Comparison of ENCODE assay signal across 14 cellular contexts in genomic region chr19:13507053-13507611, GRCh38. TPM values are rescaled to one million over a fixed set of nuclear protein-coding genes. Genes with fewer than 3 reads are reported as not detected.
A peak's percentile ranks its signal among the peaks of the same experiment; 100 is the strongest.
DNase-seq lines count a peak whose midpoint lies in the region; ATAC-seq, FAIRE-seq and TF ChIP-seq lines count a peak whose summit lies in the region.
"Had no signal": no experiment of that assay in that cellular context is flagged by ENCODE, and none has a peak within 500 bp of the region (broad histone marks: within the 10 kb centered on the region; RNA-seq: fewer than 3 reads in every experiment).

No MANE protein-coding gene starts in this region.

- CTCF ChIA-PET in activated CD4-positive, alpha-beta T cell treated with anti-CD3 and anti-CD28 coated beads for 36 hours (lab: Charles Lee) = interaction anchor here (1.1 kb wide), 1 partner anchor 229 kb away, joined by 3 read pairs; no protein-coding TSS in a partner anchor
- CTCF ChIA-PET in activated CD4-positive, alpha-beta T cell treated with anti-CD3 and anti-CD28 coated beads, Interleukin-2, amount 10 ng/mL, durations not matched to agents 7 days and 5 days (lab: Charles Lee) = interaction anchor here (0.7 kb wide), 1 partner anchor 253 kb away, joined by 4 read pairs; no protein-coding TSS in a partner anchor
- CTCF ChIA-PET in OCI-LY7 (lab: Charles Lee; ENCODE audit: unreplicated experiment) = no interaction called here

- H3K9me3 Mint-ChIP-seq in activated CD4-positive, alpha-beta T cell treated with anti-CD3 and anti-CD28 coated beads for 36 hours (ENCODE audit: low read depth) = no peaks in the 10 kb centered on the region
- H3K9me3 Mint-ChIP-seq in activated CD4-positive, alpha-beta T cell treated with anti-CD3 and anti-CD28 coated beads, Interleukin-2, amount 10 ng/mL, durations not matched to agents 7 days and 5 days = no peaks in the 10 kb centered on the region
- no peaks in the 10 kb centered on the region for H3K9me3 Mint-ChIP-seq in astrocyte (ENCODE audit: unreplicated experiment)

- peaks cover 68% of the 10 kb centered on the region for H3K27me3 Mint-ChIP-seq in activated CD4-positive, alpha-beta T cell treated with anti-CD3 and anti-CD28 coated beads for 36 hours
- H3K27me3 Mint-ChIP-seq in activated CD4-positive, alpha-beta T cell treated with anti-CD3 and anti-CD28 coated beads, Interleukin-2, amount 10 ng/mL, durations not matched to agents 7 days and 5 days = peaks cover 55% of the 10 kb centered on the region
- peaks cover 60% of the 10 kb centered on the region for H3K27me3 Mint-ChIP-seq in astrocyte (ENCODE audit: low read depth, unreplicated experiment)

- ATAC-seq in activated CD4-positive, alpha-beta T cell treated with anti-CD3 and anti-CD28 coated beads for 36 hours = no peak
- ATAC-seq in HG02571 (IDR thresholded peaks at IDR 0.05; ENCODE audit: unreplicated experiment) = no peak

- H3K9ac ChIP-seq in astrocyte (ENCODE audit: low read length) = no peak overlapping the region
- H3K9ac ChIP-seq in iPS-18a (ENCODE audit: low read length) = peak overlapping the region; percentile 59

- BruUV-seq in OCI-LY7 (replicated peaks; lab: Mats Ljungman, UMichigan) = no TSS peak

- POLR2A ChIA-PET in activated CD4-positive, alpha-beta T cell treated with anti-CD3 and anti-CD28 coated beads for 36 hours (lab: Charles Lee) = interaction anchor here (0.7 kb wide), 1 partner anchor 388 kb away, joined by 7 read pairs; no protein-coding TSS in a partner anchor
- POLR2A ChIA-PET in activated CD4-positive, alpha-beta T cell treated with anti-CD3 and anti-CD28 coated beads, Interleukin-2, amount 10 ng/mL, durations not matched to agents 7 days and 5 days (lab: Charles Lee) = no interaction called here
- POLR2A ChIA-PET in OCI-LY7 (lab: Charles Lee) = no interaction called here

- H4K20me1 ChIP-seq in astrocyte (ENCODE audit: insufficient read depth, low read length) (no peaks in the 10 kb centered on the region), OCI-LY7 (ENCODE audit: insufficient read depth, low read length) (no peaks in the 10 kb centered on the region)

- H3K36me3 Mint-ChIP-seq in activated CD4-positive, alpha-beta T cell treated with anti-CD3 and anti-CD28 coated beads for 36 hours (ENCODE audit: low read depth) = no peaks in the 10 kb centered on the region
- H3K36me3 Mint-ChIP-seq in activated CD4-positive, alpha-beta T cell treated with anti-CD3 and anti-CD28 coated beads, Interleukin-2, amount 10 ng/mL, durations not matched to agents 7 days and 5 days (ENCODE audit: low read depth) = no peaks in the 10 kb centered on the region
- H3K36me3 Mint-ChIP-seq in astrocyte (ENCODE audit: low read depth, unreplicated experiment) = no peaks in the 10 kb centered on the region

- H3K4me1 Mint-ChIP-seq in activated CD4-positive, alpha-beta T cell treated with anti-CD3 and anti-CD28 coated beads for 36 hours = no peaks in the 10 kb centered on the region
- no peaks in the 10 kb centered on the region for H3K4me1 Mint-ChIP-seq in activated CD4-positive, alpha-beta T cell treated with anti-CD3 and anti-CD28 coated beads, Interleukin-2, amount 10 ng/mL, durations not matched to agents 7 days and 5 days
- peaks cover 4% of the 10 kb centered on the region for H3K4me1 Mint-ChIP-seq in astrocyte (ENCODE audit: low read depth, unreplicated experiment)

- peak overlapping the region; percentile 20 for H3K4me3 Mint-ChIP-seq in activated CD4-positive, alpha-beta T cell treated with anti-CD3 and anti-CD28 coated beads for 36 hours
- H3K4me3 Mint-ChIP-seq in activated CD4-positive, alpha-beta T cell treated with anti-CD3 and anti-CD28 coated beads, Interleukin-2, amount 10 ng/mL, durations not matched to agents 7 days and 5 days = no peak overlapping the region
- peak overlapping the region; percentile 84 for H3K4me3 Mint-ChIP-seq in astrocyte (ENCODE audit: unreplicated experiment)

- H3K27ac ChIP-seq in astrocyte (ENCODE audit: low read depth, low read length) = no peak overlapping the region
- no peak overlapping the region for H3K27ac ChIP-seq in iPS-18a (ENCODE audit: low read length)
- no peak overlapping the region for H3K27ac ChIP-seq in OCI-LY7 (ENCODE audit: low read depth, low read length, poor library complexity, severe bottlenecking)
- H3K27ac ChIP-seq: 22Rv1, SJSA1 had no signal

- TF ChIP-seq CTCF in astrocyte (IDR thresholded peaks at IDR 0.05; ENCODE audit: insufficient read depth, low read depth, low read length) (no peak), OCI-LY7 (conservative IDR thresholded peaks at IDR 0.05; ENCODE audit: low read length) (no peak)

- no peaks in the 10 kb centered on the region for H3K9me2 ChIP-seq in OCI-LY7 (ENCODE audit: insufficient read depth, low read length)

- H2AFZ ChIP-seq in astrocyte (ENCODE audit: low read depth, low read length) = no peak overlapping the region
- H2AFZ ChIP-seq in OCI-LY7 (ENCODE audit: low read length) = no peak overlapping the region

- no peak overlapping the region for H3K27ac Mint-ChIP-seq in activated CD4-positive, alpha-beta T cell treated with anti-CD3 and anti-CD28 coated beads for 36 hours
- no peak overlapping the region for H3K27ac Mint-ChIP-seq in activated CD4-positive, alpha-beta T cell treated with anti-CD3 and anti-CD28 coated beads, Interleukin-2, amount 10 ng/mL, durations not matched to agents 7 days and 5 days
- H3K27ac Mint-ChIP-seq in astrocyte (ENCODE audit: unreplicated experiment) = peak overlapping the region; percentile 63

- H3K4me2 ChIP-seq in astrocyte (ENCODE audit: low read length) = peak overlapping the region; percentile 77
- no peak overlapping the region for H3K4me2 ChIP-seq in OCI-LY7 (ENCODE audit: low read length)

- FAIRE-seq in astrocyte (lab: Jason Lieb, UNC) = no peak
- FAIRE-seq: endothelial cell of umbilical vein had no signal

- H3K27me3 ChIP-seq in astrocyte (ENCODE audit: insufficient read depth, low read length) (peaks cover 47% of the 10 kb centered on the region), iPS-18a (ENCODE audit: control insufficient read depth, insufficient read depth, low read length) (peaks cover 28% of the 10 kb centered on the region)

- H3K9me3 ChIP-seq in astrocyte (ENCODE audit: insufficient read depth, low read depth, low read length) (no peaks in the 10 kb centered on the region), iPS-18a (ENCODE audit: control insufficient read depth, low read depth, low read length) (no peaks in the 10 kb centered on the region), OCI-LY7 (ENCODE audit: low read length) (no peaks in the 10 kb centered on the region)
- H3K9me3 ChIP-seq: SJSA1 had no signal

- H3K36me3 ChIP-seq in astrocyte (ENCODE audit: insufficient read depth, low read length) (no peaks in the 10 kb centered on the region), iPS-18a (ENCODE audit: control insufficient read depth, low read depth, low read length) (no peaks in the 10 kb centered on the region), OCI-LY7 (ENCODE audit: insufficient read depth, low read length) (no peaks in the 10 kb centered on the region)
- H3K36me3 ChIP-seq: SJSA1 had no signal

- peak overlapping the region; percentile 10 for H3K4me3 ChIP-seq in astrocyte (ENCODE audit: insufficient read depth, low read depth, low read length)
- H3K4me3 ChIP-seq in iPS-18a (ENCODE audit: low read length) = peak overlapping the region; percentile 82
- H3K4me3 ChIP-seq in OCI-LY7 (ENCODE audit: low read depth, low read length, poor library complexity, severe bottlenecking) = no peak overlapping the region
- H3K4me3 ChIP-seq: SJSA1 had no signal

- H3K4me1 ChIP-seq in astrocyte (ENCODE audit: insufficient read depth, low read length) (no peaks in the 10 kb centered on the region), iPS-18a (ENCODE audit: control insufficient read depth, low read depth, low read length) (peaks cover 9% of the 10 kb centered on the region), OCI-LY7 (ENCODE audit: insufficient read depth, low read length, poor library complexity, severe bottlenecking) (no peaks in the 10 kb centered on the region)
- H3K4me1 ChIP-seq: SJSA1 had no signal

- intact Hi-C loops in activated CD4-positive, alpha-beta T cell treated with anti-CD3 and anti-CD28 coated beads for 36 hours (cut with DNase I, micrococcal nuclease) = no loop called here
- intact Hi-C loops in OCI-LY7 (cut with micrococcal nuclease; ENCODE audit: unreplicated experiment) = no loop called here

- H3K79me2 ChIP-seq in astrocyte (ENCODE audit: insufficient read depth, low read length) = no peaks in the 10 kb centered on the region
- no peaks in the 10 kb centered on the region for H3K79me2 ChIP-seq in OCI-LY7 (ENCODE audit: insufficient read depth, low read depth, low read length)

- DNase-seq in activated CD4-positive, alpha-beta T cell treated with anti-CD3 and anti-CD28 coated beads for 36 hours = no peak
- DNase-seq in activated CD4-positive, alpha-beta T cell treated with anti-CD3 and anti-CD28 coated beads, Interleukin-2, amount 10 ng/mL, durations not matched to agents 7 days and 5 days = no peak
- DNase-seq in astrocyte (ENCODE audit: low read depth) (no peak), GM19240 (ENCODE audit: insufficient read length, low spot score) (no peak), OCI-LY7 (ENCODE audit: low spot score) (no peak), glomerular visceral epithelial cell (ENCODE audit: extremely low spot score) (no peak)
- DNase-seq: activated CD4-positive, CD25-positive, alpha-beta regulatory T cell treated with anti-CD3 and anti-CD28 coated beads, Interleukin-2, amount 50 U/mL, for 72 hours; activated T-cell treated with anti-CD3 and anti-CD28 coated beads, Interleukin-2, amount 50 U/mL, for 48 hours; NK-92 treated with Interleukin-12 subunit alpha and Interleukin-12 subunit beta, amount 100 ng/mL, for 24 hours had no signal

RNA-seq across cellular contexts. Expression of gene CACNA1A, which starts 0.9 kb away (rescaled TPM):
- under 1 TPM; 0.25 to 0.35 TPM for total RNA-seq in activated CD4-positive, alpha-beta T cell treated with anti-CD3 and anti-CD28 coated beads for 36 hours
- 1 to 10 TPM in 1 of 2 experiments, under 1 TPM in 1; 0.82 to 1.3 TPM for total RNA-seq in activated CD4-positive, alpha-beta T cell treated with anti-CD3 and anti-CD28 coated beads, Interleukin-2, amount 10 ng/mL, durations not matched to agents 7 days and 5 days
- total RNA-seq in astrocyte (7.9 and 9.4 TPM in 2 replicates), OCI-LY7 (2022) (0.78 and 1.4 TPM in 2 replicates)
- total RNA-seq in OCI-LY7 (2014; rRNA removed; shearing (Covaris generic)) = 0.03 and 0.19 TPM in 2 replicates
- total RNA-seq: SJSA1 had no signal
